ENCODE assay signal across 9 cellular contexts in the genomic region with DNA sequence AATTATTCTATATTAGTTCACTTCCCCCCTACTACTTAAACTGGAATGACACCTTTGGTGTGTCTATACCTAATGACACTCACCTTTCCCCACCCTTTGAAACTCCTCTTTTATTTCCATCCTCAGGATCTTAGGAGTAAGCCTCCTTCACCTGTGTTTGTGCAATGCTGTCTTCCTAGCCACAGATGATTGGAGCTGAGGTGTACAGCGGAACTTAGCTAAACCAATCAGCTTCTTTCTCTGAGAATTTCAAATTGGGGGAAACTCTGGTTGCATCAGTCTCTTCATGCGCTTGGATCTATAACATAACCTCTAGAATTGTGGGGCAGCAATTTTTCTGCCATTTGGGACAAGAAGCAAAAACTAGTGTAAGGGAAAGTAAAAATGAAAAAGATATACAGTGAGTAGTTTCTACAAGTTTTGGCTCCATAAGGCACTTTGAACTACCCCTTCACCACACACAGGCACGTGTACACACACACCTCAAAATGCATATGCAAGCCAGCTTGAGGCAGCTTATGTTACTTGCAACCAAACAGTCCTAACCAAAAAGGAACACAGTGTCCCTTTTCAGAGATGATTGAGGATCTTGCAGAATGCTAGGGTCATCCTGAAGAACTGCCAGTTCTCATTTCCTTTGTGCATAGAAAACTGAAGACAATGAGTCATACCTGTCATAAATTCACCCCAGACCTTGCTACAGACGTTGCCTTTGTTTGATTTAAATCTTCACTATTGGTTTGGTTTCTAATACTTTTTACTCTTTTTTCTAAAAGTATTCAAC. TPM values are rescaled to one million over a fixed set of nuclear protein-coding genes. Genes with fewer than 3 reads are reported as not detected.
DNase-seq lines count a peak whose midpoint lies in the region; ATAC-seq and TF ChIP-seq lines count a peak whose summit lies in the region.
"Had no signal": no experiment of that assay in that cellular context is flagged by ENCODE, and none has a peak within 500 bp of the region (broad histone marks: within the 10 kb centered on the region; RNA-seq: fewer than 3 reads in every experiment).

No MANE protein-coding gene starts in this region.

- H3K9me3 ChIP-seq in spleen: peaks cover 0 to 10% (median 7%) of the 10 kb centered on the region in 8 donors

- H3K27ac Mint-ChIP-seq in activated naive CD8-positive, alpha-beta T cell treated with anti-CD3 and anti-CD28 coated beads for 36 hours: no peak overlapping the region

- peaks cover 2% of the 10 kb centered on the region for H3K36me3 Mint-ChIP-seq in activated naive CD8-positive, alpha-beta T cell treated with anti-CD3 and anti-CD28 coated beads for 36 hours
- H3K36me3 Mint-ChIP-seq: brain had no signal

- peak; percentile 77 for ATAC-seq in HG02610 (IDR thresholded peaks at IDR 0.05; ENCODE audit: unreplicated experiment)

- peak overlapping the region in 2 of 8 donors; percentile 51 to 55 for H3K27ac ChIP-seq in spleen

- H3K4me1 Mint-ChIP-seq in activated naive CD8-positive, alpha-beta T cell treated with anti-CD3 and anti-CD28 coated beads for 36 hours: peaks cover 3% of the 10 kb centered on the region

- H3K4me1 ChIP-seq in spleen: peaks cover 0 to 22% (median 2%) of the 10 kb centered on the region in 6 donors

- intact Hi-C loops in spleen (cut with DNase I; ENCODE audit: low total_unique reads): no loop called here

- H3K36me3 ChIP-seq in spleen: no peaks in the 10 kb centered on the region

- no peak for TF ChIP-seq POLR2A in spleen (IDR thresholded peaks at IDR 0.05)

- peaks cover 0 to 4% (median 0%) of the 10 kb centered on the region in 7 donors for H3K27me3 ChIP-seq in spleen (replicated peaks in 1 of 7)

- 34 to 65% (median 45%) methylated on average over 4 of the region's 4 CpGs for WGBS in spleen, 5 donors

- DNase-seq in GM13977 (ENCODE audit: low spot score) (peak; percentile 30), OCI-M1 (lab: John Stamatoyannopoulos, UW) (peak; percentile 19), iris pigment epithelial cell (ENCODE audit: low read depth) (peak; percentile 88), NCI-H510A treated with DMSO at 0.1 percent for 48 hours (lab: John Stamatoyannopoulos, UW) (no peak), spleen (no peak), NCI-H1048 (lab: John Stamatoyannopoulos, UW) (no peak)
- DNase-seq in activated naive CD8-positive, alpha-beta T cell treated with anti-CD3 and anti-CD28 coated beads for 36 hours: no peak

- TF ChIP-seq CTCF in GM13977 (IDR thresholded peaks at IDR 0.05; ENCODE audit: extremely low read depth, insufficient read depth, missing control alignments) (no peak), spleen (IDR thresholded peaks at IDR 0.05 in 8 of 11, conservative IDR thresholded peaks at IDR 0.05 in 3 of 11) (no peak)

- no peak overlapping the region for H3K4me3 ChIP-seq in spleen

- in situ Hi-C loops in GM13977 (cut with MboI; ENCODE audit: low pct_unique_long_range_greater_than_20kb, low sequenced_read_pairs, unreplicated experiment): no loop called here

- no peak overlapping the region for H3K4me3 Mint-ChIP-seq in activated naive CD8-positive, alpha-beta T cell treated with anti-CD3 and anti-CD28 coated beads for 36 hours
- H3K4me3 Mint-ChIP-seq: brain had no signal

- peaks cover 3% of the 10 kb centered on the region for H3K9me3 Mint-ChIP-seq in activated naive CD8-positive, alpha-beta T cell treated with anti-CD3 and anti-CD28 coated beads for 36 hours

- H3K27me3 Mint-ChIP-seq in activated naive CD8-positive, alpha-beta T cell treated with anti-CD3 and anti-CD28 coated beads for 36 hours: peaks cover 3% of the 10 kb centered on the region
- H3K27me3 Mint-ChIP-seq: brain had no signal

RNA-seq across cellular contexts. Expression of gene LDLRAD3, which starts 36.0 kb away (rescaled TPM):
- total RNA-seq in spleen: 1 to 10 TPM; 6.6 to 9.6 (median 8.8) TPM
- polyA plus RNA-seq in spleen: 1 to 10 TPM; 1.5 to 2.3 (median 1.7) TPM
- under 1 TPM; 0.12 to 0.24 TPM for total RNA-seq in activated naive CD8-positive, alpha-beta T cell treated with anti-CD3 and anti-CD28 coated beads for 36 hours

Comparison
In these comparisons a context has a peak if more than half of its experiments do, and no peak if none do; other contexts are left out.
1. DNase-seq: peak in GM13977 (single experiment), OCI-M1 (single experiment) and iris pigment epithelial cell (single experiment); none in NCI-H510A treated with DMSO at 0.1 percent for 48 hours (single experiment), spleen (single experiment), activated naive CD8-positive, alpha-beta T cell treated with anti-CD3 and anti-CD28 coated beads for 36 hours (single experiment) and NCI-H1048 (single experiment).
2. RNA of gene LDLRAD3, which starts 36.0 kb away (total RNA-seq): 6.6 to 9.6 TPM in spleen; 0.12 to 0.24 TPM in activated naive CD8-positive, alpha-beta T cell treated with anti-CD3 and anti-CD28 coated beads for 36 hours; every median in the first group is over 4 times any median in the second.